ENCODE assay signal across 11 cellular contexts in the genomic region with DNA sequence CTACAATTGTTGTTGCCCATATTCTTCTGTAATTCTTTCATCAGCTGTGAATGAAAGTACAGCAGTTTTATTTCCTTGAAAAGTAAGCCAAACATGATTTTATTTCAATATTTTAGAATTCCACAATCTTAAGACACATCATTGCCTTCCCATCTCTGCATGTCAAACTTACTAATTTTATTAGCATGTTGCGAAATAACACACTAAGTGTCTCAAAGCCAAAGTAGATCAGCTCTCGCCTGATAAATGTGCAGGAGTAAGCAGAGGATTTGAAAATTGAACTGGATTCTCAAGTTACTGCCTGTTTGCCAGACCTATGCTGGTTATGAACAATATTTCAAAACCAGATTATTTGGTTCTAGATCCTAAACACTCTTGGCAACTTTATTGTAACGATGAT. TPM values are rescaled to one million over a fixed set of nuclear protein-coding genes. Genes with fewer than 3 reads are reported as not detected.
DNase-seq lines count a peak whose midpoint lies in the region; ATAC-seq and TF ChIP-seq lines count a peak whose summit lies in the region.
"Had no signal": no experiment of that assay in that cellular context is flagged by ENCODE, and none has a peak within 500 bp of the region (broad histone marks: within the 10 kb centered on the region; RNA-seq: fewer than 3 reads in every experiment).

No MANE protein-coding gene starts in this region.

- no peak for DNase-seq in activated naive CD4-positive, alpha-beta T cell treated with anti-CD3 and anti-CD28 coated beads for 36 hours
- DNase-seq in activated naive CD4-positive, alpha-beta T cell (lab: John Stamatoyannopoulos, UW): no peak
- DNase-seq in activated CD8-positive, alpha-beta T cell treated with anti-CD3 and anti-CD28 coated beads for 36 hours: no peak
- DNase-seq in iris pigment epithelial cell (ENCODE audit: low read depth) (peak; percentile 73), tibial nerve (ENCODE audit: low spot score in 2 of 2) (no peak), ACHN (no peak), NCI-H2196 treated with DMSO at 0.1 percent for 48 hours (lab: John Stamatoyannopoulos, UW; ENCODE audit: unreplicated experiment) (no peak), NCI-H2171 treated with DMSO at 0.1 percent for 48 hours (lab: John Stamatoyannopoulos, UW) (no peak)
- DNase-seq: activated CD4-positive, alpha-beta T cell treated with anti-CD3 and anti-CD28 coated beads for 4 hours; C1 segment of cervical spinal cord had no signal

- peaks cover 0 to 100% (median 90%) of the 10 kb centered on the region in 4 donors for H3K4me1 ChIP-seq in tibial nerve

- H3K4me3 ChIP-seq in tibial nerve: no peak overlapping the region

- no peak for TF ChIP-seq POLR2A in tibial nerve (IDR thresholded peaks at IDR 0.05)

- no peaks in the 10 kb centered on the region for H3K27me3 Mint-ChIP-seq in activated naive CD4-positive, alpha-beta T cell treated with anti-CD3 and anti-CD28 coated beads for 36 hours (ENCODE audit: low read depth)
- no peaks in the 10 kb centered on the region for H3K27me3 Mint-ChIP-seq in activated CD8-positive, alpha-beta T cell treated with anti-CD3 and anti-CD28 coated beads for 36 hours
- H3K27me3 Mint-ChIP-seq: progenitor cell of endocrine pancreas had no signal

- H3K27ac ChIP-seq in tibial nerve: peak overlapping the region in 3 of 4 donors; percentile 78 to 91 (median 83)

- TF ChIP-seq CTCF in activated CD8-positive, alpha-beta T cell treated with anti-CD3 and anti-CD28 coated beads for 36 hours (IDR thresholded peaks at IDR 0.05): no peak
- no peak for TF ChIP-seq CTCF in tibial nerve (IDR thresholded peaks at IDR 0.05)

- POLR2A ChIA-PET in activated CD8-positive, alpha-beta T cell treated with anti-CD3 and anti-CD28 coated beads for 36 hours (lab: Charles Lee): interaction anchor here (0.7 to 6.5 kb wide), 9 partner anchors 9 to 26 kb away, joined by 5 to 48 read pairs (median 11); a partner anchor contains a TSS

- peak overlapping the region; percentile 98 for H3K27ac Mint-ChIP-seq in activated naive CD4-positive, alpha-beta T cell treated with anti-CD3 and anti-CD28 coated beads for 36 hours
- H3K27ac Mint-ChIP-seq in activated CD8-positive, alpha-beta T cell treated with anti-CD3 and anti-CD28 coated beads for 36 hours: peak overlapping the region; percentile 98
- H3K27ac Mint-ChIP-seq: progenitor cell of endocrine pancreas had no signal

- H3K4me1 Mint-ChIP-seq in activated naive CD4-positive, alpha-beta T cell treated with anti-CD3 and anti-CD28 coated beads for 36 hours (ENCODE audit: low read depth): peaks cover 93% of the 10 kb centered on the region
- H3K4me1 Mint-ChIP-seq in activated CD8-positive, alpha-beta T cell treated with anti-CD3 and anti-CD28 coated beads for 36 hours (ENCODE audit: low read depth): peaks cover 93% of the 10 kb centered on the region

- CTCF ChIA-PET in activated naive CD4-positive, alpha-beta T cell treated with anti-CD3 and anti-CD28 coated beads for 36 hours (lab: Charles Lee): interaction anchor here (0.7 to 4.1 kb wide), 5 partner anchors 10 to 26 kb away, joined by 3 to 42 read pairs (median 3); no protein-coding TSS in a partner anchor
- CTCF ChIA-PET in activated CD8-positive, alpha-beta T cell treated with anti-CD3 and anti-CD28 coated beads for 36 hours (lab: Charles Lee): interaction anchor here (1.0 to 1.6 kb wide), 7 partner anchors 9 to 62 kb away, joined by 3 to 6 read pairs (median 5); no protein-coding TSS in a partner anchor

- peaks cover 0 to 2% (median 0%) of the 10 kb centered on the region in 3 donors for H3K36me3 ChIP-seq in tibial nerve

- H3K9me3 ChIP-seq in tibial nerve: no peaks in the 10 kb centered on the region

- in situ Hi-C loops in ACHN (cut with HindIII; ENCODE audit: low pct_ligation_motif_present, low pct_unique_long_range_greater_than_20kb, low sequenced_read_pairs): no loop called here

- no peaks in the 10 kb centered on the region for H3K9me3 Mint-ChIP-seq in activated naive CD4-positive, alpha-beta T cell treated with anti-CD3 and anti-CD28 coated beads for 36 hours
- H3K9me3 Mint-ChIP-seq in activated CD8-positive, alpha-beta T cell treated with anti-CD3 and anti-CD28 coated beads for 36 hours: no peaks in the 10 kb centered on the region

- WGBS in tibial nerve, 2 donors: 69 to 74% methylated on average over 3 of the region's 3 CpGs

- peak in 1 of 2 donors; percentile 59 for TF ChIP-seq EP300 in tibial nerve (IDR thresholded peaks at IDR 0.05)

- no peaks in the 10 kb centered on the region for H3K27me3 ChIP-seq in tibial nerve

- H3K36me3 Mint-ChIP-seq in activated naive CD4-positive, alpha-beta T cell treated with anti-CD3 and anti-CD28 coated beads for 36 hours (ENCODE audit: low read depth): peaks cover 77% of the 10 kb centered on the region
- H3K36me3 Mint-ChIP-seq in activated CD8-positive, alpha-beta T cell treated with anti-CD3 and anti-CD28 coated beads for 36 hours (ENCODE audit: low read depth): peaks cover 77% of the 10 kb centered on the region

- peak overlapping the region; percentile 63 for H3K4me3 Mint-ChIP-seq in activated naive CD4-positive, alpha-beta T cell treated with anti-CD3 and anti-CD28 coated beads for 36 hours
- H3K4me3 Mint-ChIP-seq in activated CD8-positive, alpha-beta T cell treated with anti-CD3 and anti-CD28 coated beads for 36 hours: peak overlapping the region; percentile 61

- intact Hi-C loops in activated naive CD4-positive, alpha-beta T cell treated with anti-CD3 and anti-CD28 coated beads for 36 hours (cut with micrococcal nuclease): no loop called here
- intact Hi-C loops in activated CD8-positive, alpha-beta T cell treated with anti-CD3 and anti-CD28 coated beads for 36 hours (cut with micrococcal nuclease): no loop called here

- no peak for ATAC-seq in activated CD8-positive, alpha-beta T cell treated with anti-CD3 and anti-CD28 coated beads for 36 hours

RNA-seq across cellular contexts. Expression of a gene that starts 25.7 kb away (rescaled TPM):
- 10 to 100 TPM; 57.8 to 58.1 TPM for total RNA-seq in activated naive CD4-positive, alpha-beta T cell treated with anti-CD3 and anti-CD28 coated beads for 36 hours
- total RNA-seq in activated CD8-positive, alpha-beta T cell treated with anti-CD3 and anti-CD28 coated beads for 36 hours: 10 to 100 TPM; 49.1 to 50.0 TPM
- total RNA-seq in tibial nerve: 100 to 1,000 TPM; 338 to 406 (median 350) TPM

Comparison
In these comparisons a context has a peak if more than half of its experiments do, and no peak if none do; other contexts are left out.
1. RNA of a gene that starts 25.7 kb away (total RNA-seq): 338 to 406 TPM in tibial nerve; 57.8 to 58.1 TPM in activated naive CD4-positive, alpha-beta T cell treated with anti-CD3 and anti-CD28 coated beads for 36 hours and 49.1 to 50.0 TPM in activated CD8-positive, alpha-beta T cell treated with anti-CD3 and anti-CD28 coated beads for 36 hours; every median in the first group is over 4 times any median in the second.